15 cellular contexts compared by ENCODE assay signal in the genomic region with DNA sequence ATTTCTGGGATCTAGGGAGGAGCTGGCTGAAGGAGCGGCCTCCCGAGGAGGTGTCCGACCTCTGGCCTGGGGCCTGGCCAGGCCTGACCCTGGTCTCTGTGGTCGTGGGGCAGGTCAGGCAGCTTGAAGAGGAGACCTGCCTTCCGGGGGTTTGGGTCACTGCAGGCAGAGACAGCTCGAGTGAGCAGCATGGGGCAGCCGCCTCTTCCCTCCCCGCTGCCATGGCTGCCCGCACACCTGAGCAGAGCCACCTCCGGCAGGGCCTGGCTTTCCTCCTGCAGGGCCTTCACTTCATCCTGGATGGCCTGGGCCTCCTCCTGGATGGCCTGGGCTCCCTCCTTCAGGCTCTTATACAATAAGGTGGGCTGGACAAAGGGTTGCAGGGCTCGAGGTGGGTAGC. TPM values are rescaled to one million over a fixed set of nuclear protein-coding genes. Genes with fewer than 3 reads are reported as not detected.
"Had no signal": no experiment of that assay in that cellular context is flagged by ENCODE, and none has a peak within 500 bp of the region (broad histone marks: within the 10 kb centered on the region; RNA-seq: fewer than 3 reads in every experiment).

No MANE protein-coding gene starts in this region.

- H3K27ac ChIP-seq: ascending aorta, breast epithelium, parathyroid adenoma, tibial nerve, vagina had no signal

- H3K27me3 ChIP-seq: ascending aorta, breast epithelium, tibial nerve, vagina had no signal

- ATAC-seq: effector memory CD8-positive, alpha-beta T cell; left colon; stimulated activated effector memory CD8-positive, alpha-beta T cell treated with anti-CD3 and anti-CD28 coated beads, Interleukin-12 subunit alpha, Interleukin-12 subunit beta, amount 100 ng/mL, for 72 hours had no signal

- H3K27ac Mint-ChIP-seq: activated CD4-positive, alpha-beta memory T cell treated with anti-CD3 and anti-CD28 coated beads for 36 hours; activated naive CD4-positive, alpha-beta T cell treated with anti-CD3 and anti-CD28 coated beads, Interleukin-2, amount 10 ng/mL, durations not matched to agents 7 days and 5 days; activated T-cell treated with anti-CD3 and anti-CD28 coated beads, Interleukin-2, amount 50 U/mL, for 24 hours; effector memory CD8-positive, alpha-beta T cell; stimulated activated effector memory CD8-positive, alpha-beta T cell treated with anti-CD3 and anti-CD28 coated beads, Interleukin-12 subunit alpha, Interleukin-12 subunit beta, amount 100 ng/mL, for 72 hours had no signal

- H3K4me1 Mint-ChIP-seq: stimulated activated effector memory CD8-positive, alpha-beta T cell treated with anti-CD3 and anti-CD28 coated beads, Interleukin-12 subunit alpha, Interleukin-12 subunit beta, amount 100 ng/mL, for 72 hours had no signal

- H3K9ac ChIP-seq: parathyroid adenoma had no signal

- DNase-seq: activated CD4-positive, alpha-beta memory T cell treated with anti-CD3 and anti-CD28 coated beads for 36 hours; activated naive CD4-positive, alpha-beta T cell treated with anti-CD3 and anti-CD28 coated beads, Interleukin-2, amount 10 ng/mL, durations not matched to agents 7 days and 5 days; activated T-cell treated with anti-CD3 and anti-CD28 coated beads, Interleukin-2, amount 50 U/mL, for 24 hours; dermis blood vessel endothelial cell; effector memory CD8-positive, alpha-beta T cell; foreskin melanocyte; head of caudate nucleus; left colon had no signal

- H3K36me3 ChIP-seq: ascending aorta, breast epithelium, tibial nerve, vagina had no signal

- H3K9me3 Mint-ChIP-seq: activated CD4-positive, alpha-beta memory T cell treated with anti-CD3 and anti-CD28 coated beads for 36 hours; activated naive CD4-positive, alpha-beta T cell treated with anti-CD3 and anti-CD28 coated beads, Interleukin-2, amount 10 ng/mL, durations not matched to agents 7 days and 5 days; activated T-cell treated with anti-CD3 and anti-CD28 coated beads, Interleukin-2, amount 50 U/mL, for 24 hours; effector memory CD8-positive, alpha-beta T cell; stimulated activated effector memory CD8-positive, alpha-beta T cell treated with anti-CD3 and anti-CD28 coated beads, Interleukin-12 subunit alpha, Interleukin-12 subunit beta, amount 100 ng/mL, for 72 hours had no signal

- H3K27me3 Mint-ChIP-seq: activated CD4-positive, alpha-beta memory T cell treated with anti-CD3 and anti-CD28 coated beads for 36 hours; activated T-cell treated with anti-CD3 and anti-CD28 coated beads, Interleukin-2, amount 50 U/mL, for 24 hours had no signal

- H3K79me2 ChIP-seq: parathyroid adenoma had no signal

- H3K4me3 Mint-ChIP-seq: activated CD4-positive, alpha-beta memory T cell treated with anti-CD3 and anti-CD28 coated beads for 36 hours; activated naive CD4-positive, alpha-beta T cell treated with anti-CD3 and anti-CD28 coated beads, Interleukin-2, amount 10 ng/mL, durations not matched to agents 7 days and 5 days; activated T-cell treated with anti-CD3 and anti-CD28 coated beads, Interleukin-2, amount 50 U/mL, for 24 hours; effector memory CD8-positive, alpha-beta T cell; stimulated activated effector memory CD8-positive, alpha-beta T cell treated with anti-CD3 and anti-CD28 coated beads, Interleukin-12 subunit alpha, Interleukin-12 subunit beta, amount 100 ng/mL, for 72 hours had no signal

- H3K9me3 ChIP-seq: ascending aorta, breast epithelium, tibial nerve, vagina had no signal

- H3K4me3 ChIP-seq: ascending aorta, breast epithelium, tibial nerve, vagina had no signal

- H3K4me1 ChIP-seq: ascending aorta, breast epithelium, parathyroid adenoma, tibial nerve, vagina had no signal

- H2AFZ ChIP-seq: parathyroid adenoma had no signal

- H3K36me3 Mint-ChIP-seq: activated CD4-positive, alpha-beta memory T cell treated with anti-CD3 and anti-CD28 coated beads for 36 hours; activated naive CD4-positive, alpha-beta T cell treated with anti-CD3 and anti-CD28 coated beads, Interleukin-2, amount 10 ng/mL, durations not matched to agents 7 days and 5 days; stimulated activated effector memory CD8-positive, alpha-beta T cell treated with anti-CD3 and anti-CD28 coated beads, Interleukin-12 subunit alpha, Interleukin-12 subunit beta, amount 100 ng/mL, for 72 hours had no signal

RNA-seq across cellular contexts. Expression of a gene that starts 8.0 kb away (rescaled TPM):
- total RNA-seq: chondrocyte had no signal

RNA-seq across cellular contexts. Expression of a gene that starts 17.5 kb away (rescaled TPM):
- total RNA-seq: ascending aorta had no signal
